In the genomic region with DNA sequence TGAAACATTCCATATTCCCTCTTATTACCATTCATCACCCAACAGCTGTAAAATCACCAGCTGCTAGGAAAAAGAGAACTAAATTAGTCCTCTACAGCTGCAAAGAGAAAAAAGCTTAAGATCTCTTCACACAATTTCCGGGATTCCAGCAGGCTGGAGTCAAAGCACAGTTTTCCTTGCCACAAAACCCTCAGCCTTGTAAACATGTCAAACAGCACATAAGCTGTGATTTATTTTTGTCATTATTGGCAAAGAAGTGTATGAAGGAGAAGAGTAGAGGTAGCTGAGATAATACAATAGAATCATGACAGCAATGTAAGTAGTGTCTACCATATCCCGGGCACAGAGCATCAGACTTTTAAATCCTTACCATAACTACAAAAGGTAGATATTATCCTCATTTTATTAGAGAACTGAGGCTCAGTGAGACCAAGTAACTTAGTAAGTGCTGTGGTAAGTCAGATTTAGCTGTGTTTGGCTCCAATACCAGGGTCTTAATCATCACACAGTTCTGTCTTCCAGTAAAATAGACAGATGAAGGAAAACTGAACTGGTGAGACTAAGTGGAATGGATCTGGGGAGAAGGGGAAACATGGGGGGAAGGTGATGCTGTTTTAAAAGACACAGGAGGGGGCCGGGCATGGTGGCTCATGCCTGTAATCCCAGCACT, we compare ENCODE assay signal across 11 cellular contexts. TPM values are rescaled to one million over a fixed set of nuclear protein-coding genes. Genes with fewer than 3 reads are reported as not detected.
DNase-seq lines count a peak whose midpoint lies in the region; ATAC-seq and TF ChIP-seq lines count a peak whose summit lies in the region.
"Had no signal": no experiment of that assay in that cellular context is flagged by ENCODE, and none has a peak within 500 bp of the region (broad histone marks: within the 10 kb centered on the region; RNA-seq: fewer than 3 reads in every experiment).

No MANE protein-coding gene starts in this region.

- peak overlapping the region; percentile 72 for H3K27ac ChIP-seq in RWPE1
- no peak overlapping the region for H3K27ac ChIP-seq in CD8-positive, alpha-beta memory T cell (ENCODE audit: low read depth, low read length)

- H3K36me3 Mint-ChIP-seq in CD8-positive, alpha-beta memory T cell = peaks cover 0 to 18% (median 0%) of the 10 kb centered on the region in 3 donors

- POLR2A ChIA-PET in RWPE1 (lab: Yijun Ruan, JAX; ENCODE audit: low non-redundant PET) = interaction anchor here (0.6 kb wide), 1 partner anchor 104 kb away, joined by 3 read pairs; no protein-coding TSS in a partner anchor
- POLR2A ChIA-PET in CD8-positive, alpha-beta memory T cell (lab: Charles Lee) = no interaction called here

- CTCF ChIA-PET in RWPE1 (lab: Yijun Ruan, JAX) = no interaction called here
- CTCF ChIA-PET in CD8-positive, alpha-beta memory T cell (lab: Charles Lee) = no interaction called here

- TF ChIP-seq CTCF in RWPE1 (conservative IDR thresholded peaks at IDR 0.05; ENCODE audit: low read depth) = no peak
- no peak for TF ChIP-seq CTCF in fibroblast of villous mesenchyme (IDR thresholded peaks at IDR 0.05; ENCODE audit: insufficient read depth, low read depth, low read length)

- no peak for ATAC-seq in GM21786 (IDR thresholded peaks at IDR 0.05; ENCODE audit: unreplicated experiment)
- no peak for ATAC-seq in HG03571 (IDR thresholded peaks at IDR 0.05; ENCODE audit: unreplicated experiment)

- no peak overlapping the region for H3K4me3 Mint-ChIP-seq in CD8-positive, alpha-beta memory T cell

- H3K4me3 ChIP-seq in fibroblast of villous mesenchyme (ENCODE audit: low read depth, low read length) = no peak overlapping the region
- no peak overlapping the region for H3K4me3 ChIP-seq in CD8-positive, alpha-beta memory T cell (ENCODE audit: low read length)

- H3K36me3 ChIP-seq in CD8-positive, alpha-beta memory T cell (ENCODE audit: insufficient read depth, low read length) = no peaks in the 10 kb centered on the region

- H3K9me3 ChIP-seq in CD8-positive, alpha-beta memory T cell (ENCODE audit: low read length) = no peaks in the 10 kb centered on the region

- H3K27ac Mint-ChIP-seq in CD8-positive, alpha-beta memory T cell = no peak overlapping the region

- peak; percentile 82 for DNase-seq in ELR (ENCODE audit: low read depth)
- DNase-seq in RWPE1 (ENCODE audit: low spot score) = peak; percentile 5
- DNase-seq in fibroblast of villous mesenchyme (ENCODE audit: low read depth) = peak; percentile 90
- DNase-seq in renal cortical epithelial cell (ENCODE audit: low read depth) = peak; percentile 69
- no peak for DNase-seq in cerebellar nuclear complex (lab: John Stamatoyannopoulos, UW)
- no peak for DNase-seq in CD8-positive, alpha-beta memory T cell
- DNase-seq: activated CD4-positive, alpha-beta T cell treated with anti-CD3 and anti-CD28 coated beads, Interleukin-2, amount 50 U/mL, for 48 hours; kidney; OCI-M1 had no signal

- H3K27me3 Mint-ChIP-seq in CD8-positive, alpha-beta memory T cell = peaks cover 6 to 21% of the 10 kb centered on the region in 2 donors

- no peaks in the 10 kb centered on the region for H3K27me3 ChIP-seq in CD8-positive, alpha-beta memory T cell (ENCODE audit: insufficient read depth, low read length, poor library complexity, severe bottlenecking)

- H3K4me1 ChIP-seq in CD8-positive, alpha-beta memory T cell (ENCODE audit: insufficient read depth, low read length) = no peaks in the 10 kb centered on the region

- no peaks in the 10 kb centered on the region for H3K4me1 Mint-ChIP-seq in CD8-positive, alpha-beta memory T cell

- H3K9me3 Mint-ChIP-seq in CD8-positive, alpha-beta memory T cell = no peaks in the 10 kb centered on the region

RNA-seq across cellular contexts. Expression of a gene that starts 57.3 kb away (rescaled TPM):
- total RNA-seq in fibroblast of villous mesenchyme (51.9 and 135 TPM in 2 replicates), renal cortical epithelial cell (115 and 253 TPM in 2 replicates)
- total RNA-seq in CD8-positive, alpha-beta memory T cell = not detected
- polyA plus RNA-seq in CD8-positive, alpha-beta memory T cell = 4.2 TPM

Comparison
In these comparisons a context has a peak if more than half of its experiments do, and no peak if none do; other contexts are left out.
1. DNase-seq: peak in ELR (single experiment), RWPE1 (single experiment), fibroblast of villous mesenchyme (single experiment) and renal cortical epithelial cell (single experiment); none in cerebellar nuclear complex (0 of 2) and CD8-positive, alpha-beta memory T cell (0 of 5).
2. RNA of a gene that starts 57.3 kb away (total RNA-seq): 115 to 253 TPM in renal cortical epithelial cell and 51.9 to 135 TPM in fibroblast of villous mesenchyme; not detected in CD8-positive, alpha-beta memory T cell; every median in the first group is over 10 times any median in the second.